In the genomic region with DNA sequence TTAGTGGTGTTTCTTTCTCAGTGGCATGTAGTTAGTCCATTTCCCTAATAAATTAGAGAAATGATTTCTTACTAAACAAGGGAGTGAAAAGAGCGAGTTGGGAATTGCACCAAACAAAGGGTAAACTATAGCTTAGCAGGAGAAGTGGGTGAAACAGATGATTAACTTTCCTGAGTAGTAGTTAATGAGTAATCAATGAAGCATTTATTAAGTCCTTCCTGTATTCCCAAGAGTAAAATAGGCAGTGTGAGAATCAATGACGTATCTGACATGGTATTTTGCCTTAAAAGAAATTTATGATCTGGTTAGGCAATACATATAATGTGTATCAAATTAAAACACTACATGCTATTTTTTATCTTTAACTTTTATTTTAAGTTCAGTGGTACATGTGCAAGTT, we compare ENCODE assay signal across 21 cellular contexts.
DNase-seq lines count a peak whose midpoint lies in the region; ATAC-seq, FAIRE-seq and TF ChIP-seq lines count a peak whose summit lies in the region.
"Had no signal": no experiment of that assay in that cellular context is flagged by ENCODE, and none has a peak within 500 bp of the region (broad histone marks: within the 10 kb centered on the region; RNA-seq: fewer than 3 reads in every experiment).

No MANE protein-coding gene starts in this region.

- no peak overlapping the region for H2AFZ ChIP-seq in GM23248
- no peak overlapping the region for H2AFZ ChIP-seq in smooth muscle cell (ENCODE audit: low read depth)

- H4K20me1 ChIP-seq in GM23248 (ENCODE audit: insufficient read depth) (no peaks in the 10 kb centered on the region), smooth muscle cell (ENCODE audit: low read depth) (no peaks in the 10 kb centered on the region)

- H3K4me2 ChIP-seq in GM23248 (ENCODE audit: unreplicated experiment) (no peak overlapping the region), smooth muscle cell (no peak overlapping the region)

- no peaks in the 10 kb centered on the region for H3F3A ChIP-seq in GM23248 (ENCODE audit: insufficient read depth)
- H3F3A ChIP-seq in smooth muscle cell (ENCODE audit: low read depth) = no peaks in the 10 kb centered on the region

- H3K9me3 ChIP-seq in GM23248 (ENCODE audit: low read depth) (no peaks in the 10 kb centered on the region), smooth muscle cell (replicated peaks; ENCODE audit: low read depth) (no peaks in the 10 kb centered on the region)
- H3K9me3 ChIP-seq: SJCRH30 had no signal

- H3K4me1 ChIP-seq in GM23248 (ENCODE audit: insufficient read depth) (peaks cover 18% of the 10 kb centered on the region), smooth muscle cell (ENCODE audit: low read depth) (no peaks in the 10 kb centered on the region)
- H3K4me1 ChIP-seq: SJCRH30 had no signal

- ATAC-seq in HG03280 (IDR thresholded peaks at IDR 0.05; ENCODE audit: unreplicated experiment) = no peak

- TF ChIP-seq CTCF in bronchial epithelial cell (IDR thresholded peaks at IDR 0.05; ENCODE audit: insufficient read depth, low read length, severe bottlenecking) (no peak), kidney epithelial cell (IDR thresholded peaks at IDR 0.05; ENCODE audit: insufficient read depth, low read length, poor library complexity, severe bottlenecking) (no peak), smooth muscle cell (IDR thresholded peaks at IDR 0.05; ENCODE audit: borderline replicate concordance, insufficient read depth, poor library complexity, severe bottlenecking) (no peak)

- H3K79me2 ChIP-seq in GM23248 (ENCODE audit: insufficient read depth) (no peaks in the 10 kb centered on the region), smooth muscle cell (ENCODE audit: low read depth) (no peaks in the 10 kb centered on the region)

- H3K27ac ChIP-seq in GM23248 (no peak overlapping the region), smooth muscle cell (ENCODE audit: low read depth) (no peak overlapping the region)
- H3K27ac ChIP-seq: C4-2B, SJCRH30 had no signal

- H3K36me3 ChIP-seq in GM23248 (ENCODE audit: low read depth) (no peaks in the 10 kb centered on the region), bronchial epithelial cell (ENCODE audit: control insufficient read depth, insufficient read depth, low read length) (no peaks in the 10 kb centered on the region), kidney epithelial cell (ENCODE audit: control insufficient read depth, insufficient read depth, low read length) (no peaks in the 10 kb centered on the region), smooth muscle cell (ENCODE audit: low read depth) (no peaks in the 10 kb centered on the region)
- H3K36me3 ChIP-seq: SJCRH30 had no signal

- in situ Hi-C loops in GM23248 (cut with MboI) = no loop called here

- H3K9me2 ChIP-seq in GM23248 (ENCODE audit: insufficient read depth) = no peaks in the 10 kb centered on the region

- FAIRE-seq in bronchial epithelial cell (lab: Jason Lieb, UNC) = no peak
- FAIRE-seq: H1 had no signal

- no peak overlapping the region for H3K9ac ChIP-seq in GM23248
- no peak overlapping the region for H3K9ac ChIP-seq in smooth muscle cell (ENCODE audit: low read depth)

- WGBS in GM23248 (ENCODE audit: low coverage in 1 of 2, low lambda C conversion rate in 2 of 2, missing lambda C conversion rate in 2 of 2), 2 experiments = 67 to 80% methylated on average over 2 of the region's 2 CpGs
- 95% methylated on average over 2 of the region's 2 CpGs for WGBS in smooth muscle cell (ENCODE audit: low lambda C conversion rate)

- H3K4me3 ChIP-seq in GM23248 (no peak overlapping the region), bronchial epithelial cell (ENCODE audit: low read depth, low read length) (no peak overlapping the region), kidney epithelial cell (ENCODE audit: low read depth, low read length) (no peak overlapping the region), smooth muscle cell (no peak overlapping the region)
- H3K4me3 ChIP-seq: SJCRH30 had no signal

- DNase-seq in GM23248 = peak; percentile 45
- DNase-seq in bronchial epithelial cell (ENCODE audit: low read depth) = peak; percentile 92
- DNase-seq in kidney epithelial cell (ENCODE audit: low read depth) = peak; percentile 58
- DNase-seq in NCI-H128 (lab: John Stamatoyannopoulos, UW; ENCODE audit: unreplicated experiment) = no peak
- no peak for DNase-seq in activated CD4-positive, alpha-beta T cell treated with anti-CD3 and anti-CD28 coated beads, Interleukin-2, amount 50 U/mL, for 48 hours
- no peak for DNase-seq in smooth muscle cell (lab: John Stamatoyannopoulos, UW; ENCODE audit: unreplicated experiment)
- DNase-seq: ACHN, AML-193, DND-41, GF-D8, KG1, MV-4-11, NCI-H1417, NCI-H187, NCI-H2227 treated with DMSO at 0.1 percent for 48 hours, NCI-H524, NCI-H82, SJCRH30 had no signal

- H3K27me3 ChIP-seq in GM23248 (replicated peaks; ENCODE audit: insufficient read depth) (no peaks in the 10 kb centered on the region), bronchial epithelial cell (ENCODE audit: control insufficient read depth, insufficient read depth, low read length) (no peaks in the 10 kb centered on the region), kidney epithelial cell (ENCODE audit: control insufficient read depth, insufficient read depth, low read length) (no peaks in the 10 kb centered on the region), smooth muscle cell (ENCODE audit: low read depth) (no peaks in the 10 kb centered on the region)
- H3K27me3 ChIP-seq: SJCRH30 had no signal

Comparison
In these comparisons a context has a peak if more than half of its experiments do, and no peak if none do; other contexts are left out.
1. DNase-seq: peak in GM23248 (single experiment), bronchial epithelial cell (single experiment) and kidney epithelial cell (single experiment); none in NCI-H128 (single experiment), activated CD4-positive, alpha-beta T cell treated with anti-CD3 and anti-CD28 coated beads, Interleukin-2, amount 50 U/mL, for 48 hours (0 of 2) and smooth muscle cell (single experiment).